In the genomic region with DNA sequence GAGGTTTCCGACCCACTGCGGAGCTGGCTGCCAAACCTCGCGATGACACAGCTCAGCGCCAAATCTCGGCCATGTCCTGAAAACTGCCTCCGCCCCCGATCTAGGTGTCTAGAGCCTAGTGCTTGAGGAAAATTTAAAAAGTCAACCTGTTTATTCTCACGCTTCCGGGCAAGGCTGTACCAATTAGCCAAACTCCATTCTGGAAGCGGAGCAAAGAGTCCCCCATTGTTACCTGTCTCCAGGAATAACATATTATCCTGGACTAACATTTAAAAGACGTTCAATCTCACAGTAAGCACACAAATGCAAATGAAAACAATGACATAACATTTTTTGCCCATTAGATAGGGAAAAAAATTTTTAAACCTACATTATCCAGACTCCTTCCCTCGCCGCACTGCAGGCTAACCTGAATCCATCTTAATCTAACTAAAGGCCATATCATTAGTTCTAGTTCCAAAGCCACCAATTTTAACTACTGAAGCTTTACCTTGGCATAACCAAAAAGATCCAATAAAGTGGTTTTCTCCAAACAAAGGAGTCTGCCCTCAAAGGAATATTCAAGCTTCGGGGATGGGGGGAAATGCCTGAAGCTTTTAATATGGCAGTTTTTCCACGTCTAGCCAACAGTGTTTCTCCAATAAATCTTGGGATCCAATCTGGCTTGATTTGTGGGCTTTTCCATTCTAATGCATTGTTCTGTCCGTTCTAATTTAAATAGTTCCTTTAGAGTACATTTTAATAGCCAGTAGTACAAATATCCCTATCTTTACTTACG, we compare ENCODE assay signal across 1 cellular context.
TF ChIP-seq lines count a peak whose summit lies in the region.

No MANE protein-coding gene starts in this region.

TF ChIP-seq in H1, 55 proteins besides CTCF, POLR2A, EP300 and RAD21 (continued from another document):
- TF ChIP-seq E2F6 (IDR thresholded peaks at IDR 0.05) (0 out of 2 replicates have a peak, but pooled peaks have one; percentile 24), PHF8 (conservative IDR thresholded peaks at IDR 0.05; ENCODE audit: low read depth, low read length) (no peak), CHD2 (IDR thresholded peaks at IDR 0.05; ENCODE audit: low read length) (peak; percentile 88)
- TF ChIP-seq, protein P1, sequence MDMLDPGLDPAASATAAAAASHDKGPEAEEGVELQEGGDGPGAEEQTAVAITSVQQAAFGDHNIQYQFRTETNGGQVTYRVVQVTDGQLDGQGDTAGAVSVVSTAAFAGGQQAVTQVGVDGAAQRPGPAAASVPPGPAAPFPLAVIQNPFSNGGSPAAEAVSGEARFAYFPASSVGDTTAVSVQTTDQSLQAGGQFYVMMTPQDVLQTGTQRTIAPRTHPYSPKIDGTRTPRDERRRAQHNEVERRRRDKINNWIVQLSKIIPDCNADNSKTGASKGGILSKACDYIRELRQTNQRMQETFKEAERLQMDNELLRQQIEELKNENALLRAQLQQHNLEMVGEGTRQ (IDR thresholded peaks at IDR 0.05; ENCODE audit: low read length): peak; percentile 20; the same call in 1 of the 2 replicates
